Comparison of ENCODE assay signal across 1 cellular context in the genomic region with DNA sequence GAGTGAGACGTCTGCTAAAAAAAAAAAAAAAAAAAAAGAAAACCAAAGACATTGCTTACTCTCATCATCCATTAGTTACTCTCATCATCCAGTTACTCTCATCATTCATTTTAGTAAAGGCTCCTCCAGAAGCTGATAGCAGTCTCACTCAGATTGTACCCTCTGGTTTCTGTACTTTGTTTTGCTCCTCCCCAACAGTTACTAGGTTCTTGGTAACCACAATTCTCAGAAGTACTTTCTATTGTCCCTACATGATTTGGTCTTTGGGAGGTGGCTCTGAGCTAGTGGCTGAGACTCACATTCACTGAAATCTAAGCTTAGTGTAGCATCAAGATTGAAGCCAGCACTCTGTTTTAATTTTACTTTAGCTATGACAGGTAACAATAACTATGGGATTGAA.
A peak's percentile ranks its signal among the peaks of the same experiment; 100 is the strongest.
TF ChIP-seq lines count a peak whose summit lies in the region.

No MANE protein-coding gene starts in this region.

TF ChIP-seq in K562, 482 proteins besides CTCF, POLR2A, EP300 and RAD21:
- TF ChIP-seq, protein P1, sequence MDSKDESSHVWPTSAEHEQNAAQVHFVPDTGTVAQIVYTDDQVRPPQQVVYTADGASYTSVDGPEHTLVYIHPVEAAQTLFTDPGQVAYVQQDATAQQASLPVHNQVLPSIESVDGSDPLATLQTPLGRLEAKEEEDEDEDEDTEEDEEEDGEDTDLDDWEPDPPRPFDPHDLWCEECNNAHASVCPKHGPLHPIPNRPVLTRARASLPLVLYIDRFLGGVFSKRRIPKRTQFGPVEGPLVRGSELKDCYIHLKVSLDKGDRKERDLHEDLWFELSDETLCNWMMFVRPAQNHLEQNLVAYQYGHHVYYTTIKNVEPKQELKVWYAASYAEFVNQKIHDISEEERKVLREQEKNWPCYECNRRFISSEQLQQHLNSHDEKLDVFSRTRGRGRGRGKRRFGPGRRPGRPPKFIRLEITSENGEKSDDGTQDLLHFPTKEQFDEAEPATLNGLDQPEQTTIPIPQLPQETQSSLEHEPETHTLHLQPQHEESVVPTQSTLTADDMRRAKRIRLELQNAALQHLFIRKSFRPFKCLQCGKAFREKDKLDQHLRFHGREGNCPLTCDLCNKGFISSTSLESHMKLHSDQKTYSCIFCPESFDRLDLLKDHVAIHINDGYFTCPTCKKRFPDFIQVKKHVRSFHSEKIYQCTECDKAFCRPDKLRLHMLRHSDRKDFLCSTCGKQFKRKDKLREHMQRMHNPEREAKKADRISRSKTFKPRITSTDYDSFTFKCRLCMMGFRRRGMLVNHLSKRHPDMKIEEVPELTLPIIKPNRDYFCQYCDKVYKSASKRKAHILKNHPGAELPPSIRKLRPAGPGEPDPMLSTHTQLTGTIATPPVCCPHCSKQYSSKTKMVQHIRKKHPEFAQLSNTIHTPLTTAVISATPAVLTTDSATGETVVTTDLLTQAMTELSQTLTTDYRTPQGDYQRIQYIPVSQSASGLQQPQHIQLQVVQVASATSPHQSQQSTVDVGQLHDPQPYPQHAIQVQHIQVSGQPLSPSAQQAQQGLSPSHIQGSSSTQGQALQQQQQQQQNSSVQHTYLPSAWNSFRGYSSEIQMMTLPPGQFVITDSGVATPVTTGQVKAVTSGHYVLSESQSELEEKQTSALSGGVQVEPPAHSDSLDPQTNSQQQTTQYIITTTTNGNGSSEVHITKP (IDR thresholded peaks at IDR 0.05; ENCODE audit: partially characterized antibody), result peak; percentile 8
- TF ChIP-seq KLF10 (CRISPR knock-in tag; IDR thresholded peaks at IDR 0.05), result no peak
